ENCODE assay signal across 8 cellular contexts in genomic region chr12:8860165-8860961, GRCh38. TPM values are rescaled to one million over a fixed set of nuclear protein-coding genes. Genes with fewer than 3 reads are reported as not detected.
DNase-seq lines count a peak whose midpoint lies in the region; ATAC-seq and TF ChIP-seq lines count a peak whose summit lies in the region.

No MANE protein-coding gene starts in this region.

- no peak overlapping the region for H3K4me3 Mint-ChIP-seq in MCF 10A (ENCODE audit: unreplicated experiment)

- intact Hi-C loops in MCF 10A (cut with micrococcal nuclease), result loop anchor here (1.0 kb wide), 1 partner anchor 178 kb away; no protein-coding TSS in a partner anchor

- CTCF ChIA-PET in MCF 10A (lab: Yijun Ruan, JAX), result interaction anchor here (0.5 to 3.4 kb wide), 40 partner anchors 8 to 1677 kb away, joined by 3 to 46 read pairs (median 4); no protein-coding TSS in a partner anchor

- H3K4me1 Mint-ChIP-seq in MCF 10A (ENCODE audit: insufficient read depth, unreplicated experiment), result no peaks in the 10 kb centered on the region

- POLR2A ChIA-PET in MCF 10A (lab: Yijun Ruan, JAX), result interaction anchor here (0.6 to 1.1 kb wide), 3 partner anchors 8 to 130 kb away, joined by 3 read pairs; no protein-coding TSS in a partner anchor

- no peaks in the 10 kb centered on the region for H3K27me3 Mint-ChIP-seq in MCF 10A (ENCODE audit: insufficient read depth, unreplicated experiment)

- BruUV-seq in MCF 10A (replicated peaks; lab: Mats Ljungman, UMichigan), result no TSS peak

- peak; percentile 32 to 36 for DNase-seq in AML-193 (lab: John Stamatoyannopoulos, UW)
- peak; percentile 15 for DNase-seq in GM19240 (ENCODE audit: insufficient read length, low spot score)
- peak; percentile 35 for DNase-seq in RPMI7951 (ENCODE audit: low read depth)
- DNase-seq in MCF 10A (ENCODE audit: unreplicated experiment), result peak; percentile 46
- peak; percentile 45 for DNase-seq in inferior parietal cortex (ENCODE audit: extremely low spot score)
- DNase-seq in stimulated activated CD4-positive, alpha-beta T cell treated with anti-CD3 and anti-CD28 coated beads, Interleukin-1b, Interleukin-23, amount 100 ng/mL, for 4 hours (ENCODE audit: low read depth in 2 of 2), result peak; percentile 5 to 9

- H3K27ac Mint-ChIP-seq in MCF 10A (ENCODE audit: low read depth, unreplicated experiment), result no peak overlapping the region

- no peaks in the 10 kb centered on the region for H3K36me3 Mint-ChIP-seq in MCF 10A (ENCODE audit: insufficient read depth, unreplicated experiment)

- ATAC-seq in HG03460 (IDR thresholded peaks at IDR 0.05; ENCODE audit: unreplicated experiment) (no peak), HG03469 (IDR thresholded peaks at IDR 0.05; ENCODE audit: unreplicated experiment) (no peak)

- TF ChIP-seq CTCF in MCF 10A (IDR thresholded peaks at IDR 0.05; ENCODE audit: unreplicated experiment), result peak; percentile 41

- no peaks in the 10 kb centered on the region for H3K9me3 Mint-ChIP-seq in MCF 10A (ENCODE audit: unreplicated experiment)

RNA-seq across cellular contexts. Expression of gene A2ML1, which starts 37.9 kb away (rescaled TPM):
- total RNA-seq in RPMI7951 (2014; rRNA removed; shearing (Covaris generic)), result not detected in 2 replicates
- not detected in 2 replicates for total RNA-seq in MCF 10A (2022)

RNA-seq across cellular contexts. Expression of gene PHC1, which starts 53.9 kb away (rescaled TPM):
- 10.3 and 12.7 TPM in 2 replicates for total RNA-seq in RPMI7951 (2014; rRNA removed; shearing (Covaris generic))
- 23.0 TPM in 2 replicates for total RNA-seq in MCF 10A (2022)
